Comparison of ENCODE assay signal across 24 cellular contexts in genomic region chr1:6811587-6811986, GRCh38.
"Had no signal": no experiment of that assay in that cellular context is flagged by ENCODE, and none has a peak within 500 bp of the region (broad histone marks: within the 10 kb centered on the region; RNA-seq: fewer than 3 reads in every experiment).

No MANE protein-coding gene starts in this region.

- H3K4me1 Mint-ChIP-seq: activated CD4-positive, alpha-beta T cell treated with anti-CD3 and anti-CD28 coated beads, Interleukin-2, amount 10 ng/mL, durations not matched to agents 7 days and 5 days had no signal

- DNase-seq: activated CD4-positive, alpha-beta T cell treated with anti-CD3 and anti-CD28 coated beads, Interleukin-2, amount 10 ng/mL, durations not matched to agents 7 days and 5 days; activated CD8-positive, alpha-beta T cell treated with anti-CD3 and anti-CD28 coated beads, Interleukin-2, amount 10 ng/mL, durations not matched to agents 7 days and 5 days; activated naive CD4-positive, alpha-beta T cell treated with anti-CD3 and anti-CD28 coated beads for 36 hours; activated T-cell treated with anti-CD3 and anti-CD28 coated beads, Interleukin-2, amount 50 U/mL, for 24 hours; aorta; effector CD8-positive, alpha-beta T cell; hippocampal formation; mucosa of descending colon; naive B cell; psoas muscle; right lobe of liver; small intestine; stimulated activated CD4-positive, alpha-beta T cell treated with anti-CD3 and anti-CD28 coated beads, Interleukin-4, amount 100 ng/mL, for 24 hours; T-helper 1 cell; T-helper 9 cell; thyroid gland had no signal

- H3K27me3 Mint-ChIP-seq: activated CD4-positive, alpha-beta T cell treated with anti-CD3 and anti-CD28 coated beads, Interleukin-2, amount 10 ng/mL, durations not matched to agents 7 days and 5 days; activated T-cell treated with anti-CD3 and anti-CD28 coated beads, Interleukin-2, amount 50 U/mL, for 24 hours; naive B cell had no signal

- ATAC-seq: activated CD8-positive, alpha-beta T cell treated with anti-CD3 and anti-CD28 coated beads, Interleukin-2, amount 10 ng/mL, durations not matched to agents 7 days and 5 days; mucosa of descending colon; psoas muscle; SK-N-SH treated with all-trans-retinoic acid at 6 μM for 48 hours; stimulated activated effector memory CD8-positive, alpha-beta T cell treated with anti-CD3 and anti-CD28 coated beads, Interleukin-12 subunit alpha, Interleukin-12 subunit beta, amount 100 ng/mL, for 72 hours had no signal

- H3K36me3 Mint-ChIP-seq: naive B cell had no signal

- H3K4me3 ChIP-seq: esophagus muscularis mucosa, mucosa of descending colon, psoas muscle, right lobe of liver, thyroid gland had no signal

- H3K36me3 ChIP-seq: esophagus muscularis mucosa, right lobe of liver, thyroid gland had no signal

- H3K4me3 Mint-ChIP-seq: activated CD4-positive, alpha-beta T cell treated with anti-CD3 and anti-CD28 coated beads, Interleukin-2, amount 10 ng/mL, durations not matched to agents 7 days and 5 days; activated CD8-positive, alpha-beta T cell treated with anti-CD3 and anti-CD28 coated beads, Interleukin-2, amount 10 ng/mL, durations not matched to agents 7 days and 5 days; activated naive CD4-positive, alpha-beta T cell treated with anti-CD3 and anti-CD28 coated beads for 36 hours; activated T-cell treated with anti-CD3 and anti-CD28 coated beads, Interleukin-2, amount 50 U/mL, for 24 hours; naive B cell; stimulated activated effector memory CD8-positive, alpha-beta T cell treated with anti-CD3 and anti-CD28 coated beads, Interleukin-12 subunit alpha, Interleukin-12 subunit beta, amount 100 ng/mL, for 72 hours had no signal

- H3K9me3 Mint-ChIP-seq: activated CD4-positive, alpha-beta T cell treated with anti-CD3 and anti-CD28 coated beads, Interleukin-2, amount 10 ng/mL, durations not matched to agents 7 days and 5 days; activated naive CD4-positive, alpha-beta T cell treated with anti-CD3 and anti-CD28 coated beads for 36 hours; activated T-cell treated with anti-CD3 and anti-CD28 coated beads, Interleukin-2, amount 50 U/mL, for 24 hours; activated T-helper 2 cell treated with anti-CD3 and anti-CD28 coated beads, Interferon-gamma antibody, Interleukin-2, Interleukin-4, amounts not matched to agents 10 μg/mL and 5 μg/mL and 100 μg/mL, durations not matched to agents 14 hours and 24 hours and 36 hours; naive B cell; stimulated activated effector memory CD8-positive, alpha-beta T cell treated with anti-CD3 and anti-CD28 coated beads, Interleukin-12 subunit alpha, Interleukin-12 subunit beta, amount 100 ng/mL, for 72 hours had no signal

- H3K27ac ChIP-seq: esophagus muscularis mucosa, psoas muscle, right lobe of liver had no signal

- H3K27me3 ChIP-seq: esophagus muscularis mucosa, right lobe of liver, thyroid gland had no signal

- FAIRE-seq: bronchial epithelial cell, endothelial cell of umbilical vein, islet of Langerhans, small intestine, urothelium cell line had no signal

- H3K27ac Mint-ChIP-seq: activated CD4-positive, alpha-beta T cell treated with anti-CD3 and anti-CD28 coated beads, Interleukin-2, amount 10 ng/mL, durations not matched to agents 7 days and 5 days; activated CD8-positive, alpha-beta T cell treated with anti-CD3 and anti-CD28 coated beads, Interleukin-2, amount 10 ng/mL, durations not matched to agents 7 days and 5 days; activated naive CD4-positive, alpha-beta T cell treated with anti-CD3 and anti-CD28 coated beads for 36 hours; activated T-cell treated with anti-CD3 and anti-CD28 coated beads, Interleukin-2, amount 50 U/mL, for 24 hours; activated T-helper 2 cell treated with anti-CD3 and anti-CD28 coated beads, Interferon-gamma antibody, Interleukin-2, Interleukin-4, amounts not matched to agents 10 μg/mL and 5 μg/mL and 100 μg/mL, durations not matched to agents 14 hours and 24 hours and 36 hours; stimulated activated effector memory CD8-positive, alpha-beta T cell treated with anti-CD3 and anti-CD28 coated beads, Interleukin-12 subunit alpha, Interleukin-12 subunit beta, amount 100 ng/mL, for 72 hours had no signal

- H3K9me3 ChIP-seq: esophagus muscularis mucosa, mucosa of descending colon, psoas muscle, right lobe of liver, thyroid gland had no signal
